Comparison of ENCODE assay signal across 1 cellular context in the genomic region with DNA sequence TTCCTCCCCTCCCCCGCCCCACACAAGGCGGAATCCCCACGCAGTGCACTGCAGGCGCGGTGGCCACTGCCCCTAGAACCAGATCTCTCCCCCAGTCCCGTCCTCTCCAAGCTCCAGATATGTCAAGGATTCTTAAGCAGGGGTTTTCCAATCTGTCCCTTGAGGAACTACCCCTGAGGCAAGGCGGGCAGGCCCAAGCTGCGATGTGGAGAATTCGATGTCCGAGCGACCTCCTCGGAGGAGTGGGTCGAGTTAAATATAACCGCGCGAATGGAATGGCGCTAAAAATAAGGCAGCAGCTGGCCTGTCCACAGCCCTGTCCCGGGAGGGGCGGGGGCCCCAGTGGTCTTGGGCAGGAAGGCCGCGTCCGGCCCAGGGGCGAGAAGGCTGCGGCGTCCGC.
TF ChIP-seq lines count a peak whose summit lies in the region.

No MANE protein-coding gene starts in this region.

TF ChIP-seq in HEK293, 187 proteins besides CTCF, POLR2A, EP300 and RAD21:
- no peak for TF ChIP-seq RBAK (tag by site-specific recombination; IDR thresholded peaks at IDR 0.05)
- no peak for TF ChIP-seq ZNF157 (tag by site-specific recombination; IDR thresholded peaks at IDR 0.05)
- TF ChIP-seq, protein P1, sequence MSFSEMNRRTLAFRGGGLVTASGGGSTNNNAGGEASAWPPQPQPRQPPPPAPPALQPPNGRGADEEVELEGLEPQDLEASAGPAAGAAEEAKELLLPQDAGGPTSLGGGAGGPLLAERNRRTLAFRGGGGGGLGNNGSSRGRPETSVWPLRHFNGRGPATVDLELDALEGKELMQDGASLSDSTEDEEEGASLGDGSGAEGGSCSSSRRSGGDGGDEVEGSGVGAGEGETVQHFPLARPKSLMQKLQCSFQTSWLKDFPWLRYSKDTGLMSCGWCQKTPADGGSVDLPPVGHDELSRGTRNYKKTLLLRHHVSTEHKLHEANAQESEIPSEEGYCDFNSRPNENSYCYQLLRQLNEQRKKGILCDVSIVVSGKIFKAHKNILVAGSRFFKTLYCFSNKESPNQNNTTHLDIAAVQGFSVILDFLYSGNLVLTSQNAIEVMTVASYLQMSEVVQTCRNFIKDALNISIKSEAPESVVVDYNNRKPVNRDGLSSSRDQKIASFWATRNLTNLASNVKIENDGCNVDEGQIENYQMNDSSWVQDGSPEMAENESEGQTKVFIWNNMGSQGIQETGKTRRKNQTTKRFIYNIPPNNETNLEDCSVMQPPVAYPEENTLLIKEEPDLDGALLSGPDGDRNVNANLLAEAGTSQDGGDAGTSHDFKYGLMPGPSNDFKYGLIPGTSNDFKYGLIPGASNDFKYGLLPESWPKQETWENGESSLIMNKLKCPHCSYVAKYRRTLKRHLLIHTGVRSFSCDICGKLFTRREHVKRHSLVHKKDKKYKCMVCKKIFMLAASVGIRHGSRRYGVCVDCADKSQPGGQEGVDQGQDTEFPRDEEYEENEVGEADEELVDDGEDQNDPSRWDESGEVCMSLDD (tag by site-specific recombination; IDR thresholded peaks at IDR 0.05): no peak
- no peak for TF ChIP-seq ZNF596 (tag by site-specific recombination; IDR thresholded peaks at IDR 0.05)
- TF ChIP-seq ZEB2 (tag by site-specific recombination; IDR thresholded peaks at IDR 0.05): no peak
- TF ChIP-seq KLF10 (tag by site-specific recombination; IDR thresholded peaks at IDR 0.05): no peak
- no peak for TF ChIP-seq ZNF701 (tag by site-specific recombination; IDR thresholded peaks at IDR 0.05)
- TF ChIP-seq, protein P2, sequence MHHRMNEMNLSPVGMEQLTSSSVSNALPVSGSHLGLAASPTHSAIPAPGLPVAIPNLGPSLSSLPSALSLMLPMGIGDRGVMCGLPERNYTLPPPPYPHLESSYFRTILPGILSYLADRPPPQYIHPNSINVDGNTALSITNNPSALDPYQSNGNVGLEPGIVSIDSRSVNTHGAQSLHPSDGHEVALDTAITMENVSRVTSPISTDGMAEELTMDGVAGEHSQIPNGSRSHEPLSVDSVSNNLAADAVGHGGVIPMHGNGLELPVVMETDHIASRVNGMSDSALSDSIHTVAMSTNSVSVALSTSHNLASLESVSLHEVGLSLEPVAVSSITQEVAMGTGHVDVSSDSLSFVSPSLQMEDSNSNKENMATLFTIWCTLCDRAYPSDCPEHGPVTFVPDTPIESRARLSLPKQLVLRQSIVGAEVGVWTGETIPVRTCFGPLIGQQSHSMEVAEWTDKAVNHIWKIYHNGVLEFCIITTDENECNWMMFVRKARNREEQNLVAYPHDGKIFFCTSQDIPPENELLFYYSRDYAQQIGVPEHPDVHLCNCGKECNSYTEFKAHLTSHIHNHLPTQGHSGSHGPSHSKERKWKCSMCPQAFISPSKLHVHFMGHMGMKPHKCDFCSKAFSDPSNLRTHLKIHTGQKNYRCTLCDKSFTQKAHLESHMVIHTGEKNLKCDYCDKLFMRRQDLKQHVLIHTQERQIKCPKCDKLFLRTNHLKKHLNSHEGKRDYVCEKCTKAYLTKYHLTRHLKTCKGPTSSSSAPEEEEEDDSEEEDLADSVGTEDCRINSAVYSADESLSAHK (tag by site-specific recombination; IDR thresholded peaks at IDR 0.05): no peak
- TF ChIP-seq, protein P3, sequence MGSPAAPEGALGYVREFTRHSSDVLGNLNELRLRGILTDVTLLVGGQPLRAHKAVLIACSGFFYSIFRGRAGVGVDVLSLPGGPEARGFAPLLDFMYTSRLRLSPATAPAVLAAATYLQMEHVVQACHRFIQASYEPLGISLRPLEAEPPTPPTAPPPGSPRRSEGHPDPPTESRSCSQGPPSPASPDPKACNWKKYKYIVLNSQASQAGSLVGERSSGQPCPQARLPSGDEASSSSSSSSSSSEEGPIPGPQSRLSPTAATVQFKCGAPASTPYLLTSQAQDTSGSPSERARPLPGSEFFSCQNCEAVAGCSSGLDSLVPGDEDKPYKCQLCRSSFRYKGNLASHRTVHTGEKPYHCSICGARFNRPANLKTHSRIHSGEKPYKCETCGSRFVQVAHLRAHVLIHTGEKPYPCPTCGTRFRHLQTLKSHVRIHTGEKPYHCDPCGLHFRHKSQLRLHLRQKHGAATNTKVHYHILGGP (tag by site-specific recombination; IDR thresholded peaks at IDR 0.05): no peak
- TF ChIP-seq, protein P4, sequence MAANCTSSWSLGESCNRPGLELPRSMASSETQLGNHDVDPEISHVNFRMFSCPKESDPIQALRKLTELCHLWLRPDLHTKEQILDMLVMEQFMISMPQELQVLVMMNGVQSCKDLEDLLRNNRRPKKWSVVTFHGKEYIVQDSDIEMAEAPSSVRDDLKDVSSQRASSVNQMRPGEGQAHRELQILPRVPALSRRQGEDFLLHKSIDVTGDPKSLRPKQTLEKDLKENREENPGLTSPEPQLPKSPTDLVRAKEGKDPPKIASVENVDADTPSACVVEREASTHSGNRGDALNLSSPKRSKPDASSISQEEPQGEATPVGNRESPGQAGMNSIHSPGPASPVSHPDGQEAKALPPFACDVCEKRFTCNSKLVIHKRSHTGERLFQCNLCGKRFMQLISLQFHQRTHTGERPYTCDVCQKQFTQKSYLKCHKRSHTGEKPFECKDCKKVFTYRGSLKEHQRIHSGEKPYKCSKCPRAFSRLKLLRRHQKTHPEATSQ (tag by site-specific recombination; IDR thresholded peaks at IDR 0.05): no peak
- TF ChIP-seq ZNF311 (tag by site-specific recombination; IDR thresholded peaks at IDR 0.05; ENCODE audit: borderline replicate concordance): no peak
